9 cellular contexts compared by ENCODE assay signal in genomic region chr12:132429122-132429931, GRCh38.
A peak's percentile ranks its signal among the peaks of the same experiment; 100 is the strongest.
DNase-seq lines count a peak whose midpoint lies in the region; ATAC-seq and TF ChIP-seq lines count a peak whose summit lies in the region.
"Had no signal": no experiment of that assay in that cellular context is flagged by ENCODE, and none has a peak within 500 bp of the region (broad histone marks: within the 10 kb centered on the region; RNA-seq: fewer than 3 reads in every experiment).

No MANE protein-coding gene starts in this region.

- no peaks in the 10 kb centered on the region for H3K27me3 Mint-ChIP-seq in CD4-positive, alpha-beta T cell

- H3K4me1 Mint-ChIP-seq in CD4-positive, alpha-beta T cell (ENCODE audit: low read depth), result peaks cover 32% of the 10 kb centered on the region

- H3K27ac ChIP-seq in CD4-positive, alpha-beta T cell (ENCODE audit: low read depth, low read length), result no peak overlapping the region
- peak overlapping the region in 3 of 4 donors; percentile 26 to 55 (median 43) for H3K27ac ChIP-seq in Peyer's patch

- no peak for DNase-seq in CD4-positive, alpha-beta T cell
- peak; percentile 89 for DNase-seq in KBM-7
- peak in 1 of 3 donors; percentile 42 for DNase-seq in Peyer's patch
- DNase-seq in left kidney (ENCODE audit: low read depth, low spot score), result peak; percentile 89
- DNase-seq in dedifferentiated amniotic fluid mesenchymal stem cell (ENCODE audit: extremely low spot score), result no peak
- no peak for DNase-seq in stimulated activated CD4-positive, alpha-beta T cell treated with anti-CD3 and anti-CD28 coated beads, Interleukin-2, amount 100 ng/mL, for 48 hours
- no peak for DNase-seq in activated gamma-delta T cell (lab: John Stamatoyannopoulos, UW)
- DNase-seq: cortex of kidney had no signal

- H3K36me3 Mint-ChIP-seq in CD4-positive, alpha-beta T cell (ENCODE audit: low read depth), result no peaks in the 10 kb centered on the region

- TF ChIP-seq POLR2A in Peyer's patch (IDR thresholded peaks at IDR 0.05), result no peak

- H3K27me3 ChIP-seq in CD4-positive, alpha-beta T cell (ENCODE audit: control insufficient read depth, insufficient read depth, low read length), result no peaks in the 10 kb centered on the region
- H3K27me3 ChIP-seq in Peyer's patch, result no peaks in the 10 kb centered on the region

- CTCF ChIA-PET in CD4-positive, alpha-beta T cell (lab: Charles Lee), result interaction anchor here (0.6 to 1.2 kb wide), 2 partner anchors 14 to 109 kb away, joined by 3 to 4 read pairs; no protein-coding TSS in a partner anchor

- H3K4me3 ChIP-seq in Peyer's patch, result no peak overlapping the region

- H3K4me1 ChIP-seq in Peyer's patch, result peaks cover 0 to 23% (median 17%) of the 10 kb centered on the region in 4 donors

- H3K36me3 ChIP-seq in Peyer's patch, result no peaks in the 10 kb centered on the region

- no peaks in the 10 kb centered on the region for H3K9me3 ChIP-seq in CD4-positive, alpha-beta T cell (ENCODE audit: control insufficient read depth, low read length)
- H3K9me3 ChIP-seq in Peyer's patch, result no peaks in the 10 kb centered on the region

- POLR2A ChIA-PET in CD4-positive, alpha-beta T cell (lab: Charles Lee), result interaction anchor here (1.2 to 1.4 kb wide), 4 partner anchors 9 to 48 kb away, joined by 3 to 14 read pairs (median 4); no protein-coding TSS in a partner anchor

- peak overlapping the region; percentile 70 for H3K27ac Mint-ChIP-seq in CD4-positive, alpha-beta T cell

- H3K9me3 Mint-ChIP-seq in CD4-positive, alpha-beta T cell, result no peaks in the 10 kb centered on the region

- in situ Hi-C loops in KBM-7 (cut with MboI; ENCODE audit: low pct_unique_long_range_greater_than_20kb, low sequenced_read_pairs), result no loop called here

- intact Hi-C loops in CD4-positive, alpha-beta T cell (cut with DNase I, micrococcal nuclease), result no loop called here

- TF ChIP-seq CTCF in CD4-positive, alpha-beta T cell (IDR thresholded peaks at IDR 0.05), result no peak
- TF ChIP-seq CTCF in Peyer's patch (IDR thresholded peaks at IDR 0.05), result no peak

- H3K4me3 Mint-ChIP-seq in CD4-positive, alpha-beta T cell, result peak overlapping the region; percentile 77

- ATAC-seq in CD4-positive, alpha-beta T cell (ENCODE audit: poor library complexity), result no peak
- ATAC-seq in HG02571 (IDR thresholded peaks at IDR 0.05; ENCODE audit: unreplicated experiment), result no peak

Comparison
In these comparisons a context has a peak if more than half of its experiments do, and no peak if none do; other contexts are left out.
1. DNase-seq: peak in KBM-7 (single experiment) and left kidney (single experiment); none in CD4-positive, alpha-beta T cell (0 of 10), dedifferentiated amniotic fluid mesenchymal stem cell (single experiment), stimulated activated CD4-positive, alpha-beta T cell treated with anti-CD3 and anti-CD28 coated beads, Interleukin-2, amount 100 ng/mL, for 48 hours (0 of 2) and activated gamma-delta T cell (single experiment).